18 cellular contexts compared by ENCODE assay signal in the genomic region with DNA sequence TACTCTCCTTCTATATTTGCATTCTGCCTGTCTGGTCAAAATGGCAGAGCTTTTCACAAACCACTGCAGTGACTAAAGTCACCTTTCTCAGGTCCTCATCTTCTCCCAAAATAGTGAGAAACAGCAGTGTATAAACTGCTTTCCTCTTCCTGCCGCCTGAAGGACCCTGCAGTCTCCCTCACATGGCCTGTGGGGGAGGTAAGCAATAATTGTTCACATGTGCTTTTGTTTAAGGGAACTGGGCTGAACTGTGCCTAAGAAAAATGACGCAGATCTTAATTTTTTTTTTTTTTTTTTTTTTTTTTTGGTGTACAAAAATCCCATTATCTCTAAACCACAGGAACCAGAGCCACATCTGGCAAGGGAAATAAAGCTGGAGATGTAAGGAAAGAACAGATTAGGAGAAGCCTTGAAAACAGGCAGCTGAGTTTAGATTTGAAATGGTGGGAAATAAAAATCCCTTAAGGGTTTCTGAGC.
DNase-seq lines count a peak whose midpoint lies in the region; ATAC-seq, FAIRE-seq and TF ChIP-seq lines count a peak whose summit lies in the region.
"Had no signal": no experiment of that assay in that cellular context is flagged by ENCODE, and none has a peak within 500 bp of the region (broad histone marks: within the 10 kb centered on the region; RNA-seq: fewer than 3 reads in every experiment).

No MANE protein-coding gene starts in this region.

- TF ChIP-seq CTCF in H1 (IDR thresholded peaks at IDR 0.05; ENCODE audit: control extremely low read depth in 1 of 3, insufficient read depth in 1 of 3, low read depth in 1 of 3, low read length in 3 of 3), result no peak

- H2BK20ac ChIP-seq in H1 (ENCODE audit: low read length), result no peak overlapping the region

- H3K14ac ChIP-seq in H1 (ENCODE audit: insufficient read length), result no peak overlapping the region

- H3K27ac ChIP-seq in Karpas-422 (ENCODE audit: low read length) (peak overlapping the region; percentile 97), H1 (ENCODE audit: low read depth, low read length) (no peak overlapping the region), mesendoderm (ENCODE audit: low read depth, low read length) (no peak overlapping the region)
- H3K27ac ChIP-seq: C4-2B, psoas muscle had no signal

- H3K18ac ChIP-seq in H1 (ENCODE audit: extremely low read depth, low read length) (no peak overlapping the region), mesendoderm (ENCODE audit: low read length) (no peak overlapping the region)

- peak overlapping the region; percentile 82 for H2AFZ ChIP-seq in Karpas-422 (ENCODE audit: low read length)
- no peak overlapping the region for H2AFZ ChIP-seq in H1 (ENCODE audit: low read length)

- peaks cover 2% of the 10 kb centered on the region for H3K27me3 Mint-ChIP-seq in activated CD4-positive, alpha-beta memory T cell treated with anti-CD3 and anti-CD28 coated beads for 36 hours

- no peak overlapping the region for H2BK120ac ChIP-seq in H1 (replicated peaks; ENCODE audit: low read depth, low read length)
- no peak overlapping the region for H2BK120ac ChIP-seq in mesendoderm (ENCODE audit: low read depth, low read length)

- no peak for ATAC-seq in stimulated activated effector memory CD8-positive, alpha-beta T cell treated with anti-CD3 and anti-CD28 coated beads, Interleukin-12 subunit alpha, Interleukin-12 subunit beta, amount 100 ng/mL, for 72 hours
- no peak for ATAC-seq in GM21619 (IDR thresholded peaks at IDR 0.05; ENCODE audit: unreplicated experiment)
- ATAC-seq in GM21423 (IDR thresholded peaks at IDR 0.05; ENCODE audit: unreplicated experiment), result no peak
- ATAC-seq: psoas muscle had no signal

- H3K4ac ChIP-seq in H1 (replicated peaks; ENCODE audit: insufficient read length, low read depth, low read length), result no peak overlapping the region
- H3K4ac ChIP-seq in mesendoderm (ENCODE audit: low read depth, low read length), result peak overlapping the region; percentile 24

- H3K4me1 Mint-ChIP-seq in stimulated activated effector memory CD8-positive, alpha-beta T cell treated with anti-CD3 and anti-CD28 coated beads, Interleukin-12 subunit alpha, Interleukin-12 subunit beta, amount 100 ng/mL, for 72 hours, result no peaks in the 10 kb centered on the region
- H3K4me1 Mint-ChIP-seq in activated CD4-positive, alpha-beta memory T cell treated with anti-CD3 and anti-CD28 coated beads for 36 hours (ENCODE audit: low read depth), result no peaks in the 10 kb centered on the region

- H3K56ac ChIP-seq in H1 (replicated peaks; ENCODE audit: insufficient read length, low read depth, low read length) (no peak overlapping the region), mesendoderm (ENCODE audit: low read length) (no peak overlapping the region)

- no peaks in the 10 kb centered on the region for H3K36me3 Mint-ChIP-seq in stimulated activated effector memory CD8-positive, alpha-beta T cell treated with anti-CD3 and anti-CD28 coated beads, Interleukin-12 subunit alpha, Interleukin-12 subunit beta, amount 100 ng/mL, for 72 hours
- H3K36me3 Mint-ChIP-seq in activated CD4-positive, alpha-beta memory T cell treated with anti-CD3 and anti-CD28 coated beads for 36 hours, result no peaks in the 10 kb centered on the region

- no peak overlapping the region for H4K91ac ChIP-seq in H1 (replicated peaks; ENCODE audit: insufficient read length, low read length)

- no peak overlapping the region for H4K8ac ChIP-seq in H1 (ENCODE audit: extremely low read depth, insufficient read depth, low read length)
- H4K8ac ChIP-seq in mesendoderm (ENCODE audit: low read depth, low read length), result no peak overlapping the region

- H4K20me1 ChIP-seq in Karpas-422 (ENCODE audit: insufficient read depth, low read depth, low read length) (no peaks in the 10 kb centered on the region), H1 (replicated peaks in 1 of 2; ENCODE audit: control insufficient read depth in 1 of 2, insufficient read depth in 2 of 2, low read length in 2 of 2) (no peaks in the 10 kb centered on the region)

- H2BK15ac ChIP-seq in H1 (ENCODE audit: low read length) (no peak overlapping the region), mesendoderm (replicated peaks; ENCODE audit: low read depth) (no peak overlapping the region)

- H3K9me3 Mint-ChIP-seq in stimulated activated effector memory CD8-positive, alpha-beta T cell treated with anti-CD3 and anti-CD28 coated beads, Interleukin-12 subunit alpha, Interleukin-12 subunit beta, amount 100 ng/mL, for 72 hours, result no peaks in the 10 kb centered on the region
- no peaks in the 10 kb centered on the region for H3K9me3 Mint-ChIP-seq in activated CD4-positive, alpha-beta memory T cell treated with anti-CD3 and anti-CD28 coated beads for 36 hours

- intact Hi-C loops in activated CD4-positive, alpha-beta memory T cell treated with anti-CD3 and anti-CD28 coated beads for 36 hours (cut with micrococcal nuclease), result no loop called here

- TF ChIP-seq EP300 in H1 (IDR thresholded peaks at IDR 0.05; ENCODE audit: borderline replicate concordance in 1 of 2, low read depth in 2 of 2, low read length in 2 of 2), result no peak

- peak; percentile 73 for DNase-seq in AG20443 (ENCODE audit: low spot score)
- peak; percentile 57 for DNase-seq in Karpas-422
- no peak for DNase-seq in H1 (ENCODE audit: low read depth in 1 of 2, low spot score in 2 of 2)
- DNase-seq in mesendoderm, result no peak
- no peak for DNase-seq in stimulated activated effector memory CD8-positive, alpha-beta T cell treated with anti-CD3 and anti-CD28 coated beads, Interleukin-12 subunit alpha, Interleukin-12 subunit beta, amount 100 ng/mL, for 72 hours (ENCODE audit: low spot score in 2 of 2)
- no peak for DNase-seq in activated CD4-positive, alpha-beta memory T cell treated with anti-CD3 and anti-CD28 coated beads for 36 hours
- DNase-seq: activated CD4-positive, alpha-beta T cell treated with anti-CD3 and anti-CD28 coated beads for 1 hour; activated T-cell treated with anti-CD3 and anti-CD28 coated beads, Interleukin-2, amount 50 U/mL, for 48 hours; GDM1; midbrain; NCI-H1105 treated with DMSO at 0.1 percent for 48 hours; NK-92 treated with Interleukin-12 subunit alpha and Interleukin-12 subunit beta, amount 100 ng/mL, for 24 hours; psoas muscle; stimulated activated CD4-positive, alpha-beta T cell treated with anti-CD3 and anti-CD28 coated beads, Interleukin-4, amount 100 ng/mL, for 4 hours; stimulated activated naive CD4-positive, alpha-beta T cell treated with Interleukin-2 at 50 U/mL for 16 hours had no signal

- H3K9ac ChIP-seq in Karpas-422 (ENCODE audit: low read length) (peak overlapping the region; percentile 21; the same call in 1 of the 2 replicates), H1 (replicated peaks in 1 of 4; ENCODE audit: extremely low read depth in 1 of 4, low read depth in 3 of 4, low read length in 3 of 4) (no peak overlapping the region), mesendoderm (ENCODE audit: low read length) (no peak overlapping the region)

- no peaks in the 10 kb centered on the region for H3K9me3 ChIP-seq in Karpas-422 (ENCODE audit: low read length)
- peaks cover 0 to 1% of the 10 kb centered on the region in 2 experiments; a peak in 1 of 4 replicates for H3K9me3 ChIP-seq in H1 (ENCODE audit: insufficient read depth in 2 of 2, low read depth in 1 of 2, low read length in 1 of 2)
- H3K9me3 ChIP-seq: psoas muscle had no signal

- no peak for TF ChIP-seq RAD21 in H1 (IDR thresholded peaks at IDR 0.05 in 1 of 2, conservative IDR thresholded peaks at IDR 0.05 in 1 of 2; ENCODE audit: low read depth in 2 of 2, low read length in 2 of 2)

- peaks cover 2% of the 10 kb centered on the region; the same call in 1 of the 2 replicates for H3K23me2 ChIP-seq in H1 (ENCODE audit: low read depth, low read length)

- H3K27me3 ChIP-seq in Karpas-422 (ENCODE audit: low read length), result no peaks in the 10 kb centered on the region
- H3K27me3 ChIP-seq in H1 (replicated peaks in 1 of 4; ENCODE audit: control insufficient read depth in 3 of 4, extremely low read depth in 1 of 4, insufficient read depth in 3 of 4, low read length in 3 of 4), result no peaks in the 10 kb centered on the region
- H3K27me3 ChIP-seq in mesendoderm (ENCODE audit: insufficient read depth, low read length, poor library complexity), result no peaks in the 10 kb centered on the region

- H3K79me1 ChIP-seq in H1 (ENCODE audit: low read depth, low read length), result no peaks in the 10 kb centered on the region
- H3K79me1 ChIP-seq in mesendoderm (ENCODE audit: low read length), result no peaks in the 10 kb centered on the region

- peak overlapping the region; percentile 28 for H3K4me2 ChIP-seq in Karpas-422 (ENCODE audit: low read depth, low read length, poor library complexity, severe bottlenecking)
- no peak overlapping the region for H3K4me2 ChIP-seq in H1 (ENCODE audit: insufficient read depth in 1 of 2, low read depth in 2 of 2, low read length in 2 of 2)
- H3K4me2 ChIP-seq in mesendoderm (ENCODE audit: low read length), result no peak overlapping the region

- no peak for FAIRE-seq in H1 (lab: Jason Lieb, UNC)

- no peaks in the 10 kb centered on the region for H3K36me3 ChIP-seq in Karpas-422 (ENCODE audit: insufficient read depth, low read length)
- 0 out of 8 replicates have a peak, but pooled peaks cover 0 to 3% (median 0%) of the 10 kb centered on the region in 4 experiments for H3K36me3 ChIP-seq in H1 (ENCODE audit: control insufficient read depth in 2 of 4, insufficient read depth in 4 of 4, low read length in 3 of 4)
- H3K36me3 ChIP-seq in mesendoderm (ENCODE audit: control insufficient read depth, insufficient read depth, low read length), result no peaks in the 10 kb centered on the region

- H4K5ac ChIP-seq in H1 (ENCODE audit: insufficient read length, low read depth, low read length), result no peak overlapping the region
- no peak overlapping the region for H4K5ac ChIP-seq in mesendoderm (ENCODE audit: low read length)

- no peak overlapping the region for H3K4me3 Mint-ChIP-seq in stimulated activated effector memory CD8-positive, alpha-beta T cell treated with anti-CD3 and anti-CD28 coated beads, Interleukin-12 subunit alpha, Interleukin-12 subunit beta, amount 100 ng/mL, for 72 hours
- no peak overlapping the region for H3K4me3 Mint-ChIP-seq in activated CD4-positive, alpha-beta memory T cell treated with anti-CD3 and anti-CD28 coated beads for 36 hours

- H3K4me1 ChIP-seq in Karpas-422 (ENCODE audit: low read length), result peaks cover 67% of the 10 kb centered on the region
- peaks cover 0 to 6% (median 4%) of the 10 kb centered on the region in 4 experiments; a peak in 2 of 7 replicates for H3K4me1 ChIP-seq in H1 (replicated peaks in 1 of 4; ENCODE audit: control insufficient read depth in 3 of 4, insufficient read depth in 4 of 4, low read length in 3 of 4)
- no peaks in the 10 kb centered on the region for H3K4me1 ChIP-seq in mesendoderm (ENCODE audit: control insufficient read depth, low read depth, low read length)

- H3K23ac ChIP-seq in H1 (ENCODE audit: insufficient read length) (no peak overlapping the region), mesendoderm (ENCODE audit: low read length) (no peak overlapping the region)

- no peak overlapping the region for H2AK5ac ChIP-seq in H1 (ENCODE audit: low read depth, low read length)
- H2AK5ac ChIP-seq in mesendoderm (ENCODE audit: low read length), result no peak overlapping the region

- H3K9me2 ChIP-seq in Karpas-422 (replicated peaks; ENCODE audit: insufficient read depth, low read length), result no peaks in the 10 kb centered on the region

- TF ChIP-seq POLR2A in H1 (IDR thresholded peaks at IDR 0.05; ENCODE audit: control extremely low read depth in 1 of 2, low read depth in 2 of 2, low read length in 2 of 2), result no peak

- CTCF ChIA-PET in H1 (lab: Charles Lee; ENCODE audit: partially characterized antibody), result interaction anchor here (0.8 to 1.0 kb wide), 2 partner anchors 12 to 170 kb away, joined by 3 read pairs; no protein-coding TSS in a partner anchor
- CTCF ChIA-PET in activated CD4-positive, alpha-beta memory T cell treated with anti-CD3 and anti-CD28 coated beads for 36 hours (lab: Charles Lee), result no interaction called here

- no peak overlapping the region for H2BK5ac ChIP-seq in H1 (ENCODE audit: low read depth, low read length)
- no peak overlapping the region for H2BK5ac ChIP-seq in mesendoderm (ENCODE audit: low read length)

- no peak overlapping the region for H3K27ac Mint-ChIP-seq in stimulated activated effector memory CD8-positive, alpha-beta T cell treated with anti-CD3 and anti-CD28 coated beads, Interleukin-12 subunit alpha, Interleukin-12 subunit beta, amount 100 ng/mL, for 72 hours
- no peak overlapping the region for H3K27ac Mint-ChIP-seq in activated CD4-positive, alpha-beta memory T cell treated with anti-CD3 and anti-CD28 coated beads for 36 hours

- POLR2A ChIA-PET in H1 (lab: Charles Lee; ENCODE audit: partially characterized antibody), result interaction anchor here (0.9 kb wide), 1 partner anchor 13 kb away, joined by 3 read pairs; no protein-coding TSS in a partner anchor
- POLR2A ChIA-PET in activated CD4-positive, alpha-beta memory T cell treated with anti-CD3 and anti-CD28 coated beads for 36 hours (lab: Charles Lee), result no interaction called here

- WGBS in H1 (ENCODE audit: extremely low coverage in 1 of 2, insufficient coverage in 1 of 2, insufficient read length in 1 of 2, insufficient replicate concordance in 2 of 2, low coverage in 1 of 2, low lambda C conversion rate in 2 of 2, missing lambda C conversion rate in 1 of 2), 2 experiments, result 93% methylated on average over 2 of the region's 2 CpGs; no CpG with 5 or more reads in 1 of the 2 experiments
- WGBS in mesendoderm (ENCODE audit: extremely low coverage, insufficient coverage, low lambda C conversion rate), result no CpG with 5 or more reads among the region's 2 CpGs

- no peaks in the 10 kb centered on the region for H3K79me2 ChIP-seq in Karpas-422 (ENCODE audit: low read length)
- H3K79me2 ChIP-seq in H1 (ENCODE audit: control insufficient read depth in 1 of 2, insufficient read depth in 2 of 2, low read length in 2 of 2), result no peaks in the 10 kb centered on the region
- no peaks in the 10 kb centered on the region for H3K79me2 ChIP-seq in mesendoderm (ENCODE audit: control insufficient read depth, insufficient read depth, low read length)

- H2BK12ac ChIP-seq in H1 (ENCODE audit: low read depth, low read length), result no peak overlapping the region

- H3K4me3 ChIP-seq in Karpas-422 (ENCODE audit: low read length), result no peak overlapping the region
- no peak overlapping the region for H3K4me3 ChIP-seq in H1 (ENCODE audit: extremely low read depth in 1 of 4, insufficient read depth in 2 of 4, low read depth in 3 of 4, low read length in 4 of 4)
- H3K4me3 ChIP-seq in mesendoderm (ENCODE audit: low read length), result no peak overlapping the region
- H3K4me3 ChIP-seq: psoas muscle had no signal

Comparison
In these comparisons a context has a peak if more than half of its experiments do, and no peak if none do; other contexts are left out.
1. DNase-seq: peak in AG20443 (single experiment) and Karpas-422 (single experiment); none in H1 (0 of 2), mesendoderm (single experiment), stimulated activated effector memory CD8-positive, alpha-beta T cell treated with anti-CD3 and anti-CD28 coated beads, Interleukin-12 subunit alpha, Interleukin-12 subunit beta, amount 100 ng/mL, for 72 hours (0 of 2) and activated CD4-positive, alpha-beta memory T cell treated with anti-CD3 and anti-CD28 coated beads for 36 hours (single experiment).